8 cellular contexts compared by ENCODE assay signal in the genomic region with DNA sequence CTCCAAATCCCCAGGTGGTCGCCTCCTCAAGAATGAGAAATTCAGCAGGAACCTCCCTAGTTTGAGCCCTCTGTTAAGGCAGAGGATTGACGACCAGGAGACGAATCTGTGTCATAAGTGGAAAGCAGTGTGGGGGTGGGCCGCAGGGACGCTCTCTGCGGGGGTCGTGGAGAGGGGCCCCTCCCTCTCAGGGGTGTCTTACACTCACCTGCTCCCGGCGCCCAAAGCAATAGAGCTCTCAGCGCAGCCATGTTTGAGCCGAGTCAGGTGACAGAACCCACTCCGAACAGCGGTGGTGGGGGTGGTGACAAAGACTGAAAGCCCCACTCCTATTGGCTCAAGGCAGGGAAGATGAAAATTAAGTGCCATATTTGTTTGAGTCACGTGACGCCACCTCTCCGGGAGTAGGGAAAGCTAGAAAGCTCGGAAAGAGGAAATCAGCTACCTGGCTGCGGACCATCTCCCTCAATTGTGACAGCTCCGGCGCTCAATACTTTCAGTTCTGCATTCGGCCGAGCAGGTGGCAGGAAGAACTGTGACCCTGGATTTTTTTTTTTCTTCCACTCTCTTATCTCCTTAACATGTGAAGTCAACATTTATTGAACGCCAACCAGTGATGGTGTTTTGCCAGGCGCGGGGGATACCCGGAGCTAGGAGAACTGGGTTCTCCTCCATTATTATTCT. TPM values are rescaled to one million over a fixed set of nuclear protein-coding genes. Genes with fewer than 3 reads are reported as not detected.
DNase-seq lines count a peak whose midpoint lies in the region; ATAC-seq and TF ChIP-seq lines count a peak whose summit lies in the region.

Gene ZFYVE26, minus strand, starts transcription at position 265 of the 684 bp plus-strand sequence. CDS start 627 bp downstream, outside the sequence.

- H4K20me1 ChIP-seq in BLaER1 treated with 17β-estradiol and CSF1 and Interleukin-3, amounts not matched to agents 10 nM and 100 nM = peaks cover 0 to 10% (median 0%) of the 10 kb centered on the region in 11 experiments; a peak in 2 of 22 replicates

- intact Hi-C loops in left lung (cut with DNase I) = no loop called here

- no peaks in the 10 kb centered on the region for H3K27me3 ChIP-seq in BLaER1 treated with 17β-estradiol and CSF1 and Interleukin-3, amounts not matched to agents 10 nM and 100 nM
- no peaks in the 10 kb centered on the region for H3K27me3 ChIP-seq in left lung

- peak within 1 kb of the TSS; percentile 62 to 88 (median 79); a peak in 21 of 22 replicates for H3K27ac ChIP-seq in BLaER1 treated with 17β-estradiol and CSF1 and Interleukin-3, amounts not matched to agents 10 nM and 100 nM
- H3K27ac ChIP-seq in left lung = peak within 1 kb of the TSS; percentile 81 to 84

- peak within 1 kb of the TSS; percentile 76 to 97 (median 93) for H3K4me2 ChIP-seq in BLaER1 treated with 17β-estradiol and CSF1 and Interleukin-3, amounts not matched to agents 10 nM and 100 nM

- peaks cover 0 to 25% (median 20%) of the 10 kb centered on the region in 11 experiments; a peak in 16 of 22 replicates for H3K36me3 ChIP-seq in BLaER1 treated with 17β-estradiol and CSF1 and Interleukin-3, amounts not matched to agents 10 nM and 100 nM
- peaks cover 0 to 20% of the 10 kb centered on the region in 2 donors for H3K36me3 ChIP-seq in left lung

- ATAC-seq in GM19351 (IDR thresholded peaks at IDR 0.05; ENCODE audit: unreplicated experiment) (peak; percentile 79), HG03521 (IDR thresholded peaks at IDR 0.05; ENCODE audit: unreplicated experiment) (peak; percentile 86), left lung (peak; percentile 89)

- peak; percentile 97 for DNase-seq in NCI-H748 (lab: John Stamatoyannopoulos, UW; ENCODE audit: unreplicated experiment)
- peak; percentile 84 for DNase-seq in activated CD4-positive, alpha-beta T cell treated with anti-CD3 and anti-CD28 coated beads, Interleukin-2, amount 50 U/mL, for 1 hour
- peak; percentile 97 for DNase-seq in dermis blood vessel endothelial cell
- peak; percentile 90 to 95 for DNase-seq in left lung
- DNase-seq in stimulated activated CD4-positive, alpha-beta T cell treated with anti-CD3 and anti-CD28 coated beads, Interleukin-2, amount 100 ng/mL, for 48 hours = peak; percentile 76 to 80

- H3K9ac ChIP-seq in BLaER1 treated with 17β-estradiol and CSF1 and Interleukin-3, amounts not matched to agents 10 nM and 100 nM = peak within 1 kb of the TSS; percentile 73 to 89 (median 83)

- TF ChIP-seq CTCF in left lung (IDR thresholded peaks at IDR 0.05) = no peak

- peaks cover 35 to 73% (median 40%) of the 10 kb centered on the region in 10 experiments for H3K4me1 ChIP-seq in BLaER1 treated with 17β-estradiol and CSF1 and Interleukin-3, amounts not matched to agents 10 nM and 100 nM
- peaks cover 20 to 65% of the 10 kb centered on the region in 2 donors for H3K4me1 ChIP-seq in left lung

- no peaks in the 10 kb centered on the region; a peak in 1 of 22 replicates for H3K9me3 ChIP-seq in BLaER1 treated with 17β-estradiol and CSF1 and Interleukin-3, amounts not matched to agents 10 nM and 100 nM (replicated peaks in 1 of 11)
- H3K9me3 ChIP-seq in left lung = no peaks in the 10 kb centered on the region

- H3K4me3 ChIP-seq in BLaER1 treated with 17β-estradiol and CSF1 and Interleukin-3, amounts not matched to agents 10 nM and 100 nM = peak within 1 kb of the TSS; percentile 59 to 91 (median 76)
- peak within 1 kb of the TSS; percentile 60 to 84 for H3K4me3 ChIP-seq in left lung

RNA-seq across cellular contexts. Expression of gene ZFYVE26, which starts in this region (rescaled TPM):
- 23.7 and 26.7 TPM in 2 replicates for total RNA-seq in dermis blood vessel endothelial cell
- 10 to 100 TPM; 33.7 to 47.8 TPM for total RNA-seq in left lung

Comparison
In these comparisons a context has a peak if more than half of its experiments do, and no peak if none do; other contexts are left out.
1. Peak in every context shown above with its lines: DNase-seq, ATAC-seq, H3K4me3 ChIP-seq and H3K27ac ChIP-seq.